In genomic region chr7:30303312-30304039, GRCh38 we compare ENCODE assay signal across 18 cellular contexts. TPM values are rescaled to one million over a fixed set of nuclear protein-coding genes. Genes with fewer than 3 reads are reported as not detected.
A peak's percentile ranks its signal among the peaks of the same experiment; 100 is the strongest.
DNase-seq lines count a peak whose midpoint lies in the region; ATAC-seq, FAIRE-seq and TF ChIP-seq lines count a peak whose summit lies in the region.
"Had no signal": no experiment of that assay in that cellular context is flagged by ENCODE, and none has a peak within 500 bp of the region (broad histone marks: within the 10 kb centered on the region; RNA-seq: fewer than 3 reads in every experiment).

No MANE protein-coding gene starts in this region.

- H3K9ac ChIP-seq in HUES48 (ENCODE audit: low read depth, low read length) = no peak overlapping the region

- no peak for TF ChIP-seq POLR2A in testis (IDR thresholded peaks at IDR 0.05)

- DNase-seq in GM18507 (ENCODE audit: extremely low spot score, insufficient read length, low read depth) = no peak
- no peak for DNase-seq in HEK293T (ENCODE audit: extremely low spot score)
- DNase-seq in SW480 (ENCODE audit: low spot score) = no peak
- no peak for DNase-seq in head of caudate nucleus
- no peak for DNase-seq in testis
- DNase-seq: activated CD4-positive, alpha-beta T cell treated with anti-CD3 and anti-CD28 coated beads, Interleukin-2, amount 10 ng/mL, durations not matched to agents 7 days and 5 days; activated T-cell treated with anti-CD3 and anti-CD28 coated beads, Interleukin-2, amount 50 U/mL, for 24 hours; DMS53; foreskin fibroblast; lower lobe of right lung; naive thymus-derived CD8-positive, alpha-beta T cell; NCI-H1930; Right ventricle myocardium superior; T-helper 9 cell had no signal

- POLR2A ChIA-PET in HEK293T (lab: Yijun Ruan, JAX) = no interaction called here

- intact Hi-C loops in head of caudate nucleus (cut with DNase I) (no loop called here), testis (cut with DNase I; ENCODE audit: low total_unique reads) (no loop called here)

- no peaks in the 10 kb centered on the region for H3K36me3 ChIP-seq in HUES48 (ENCODE audit: control insufficient read depth, insufficient read depth, low read length)
- no peaks in the 10 kb centered on the region for H3K36me3 ChIP-seq in testis (ENCODE audit: low read depth, missing control alignments)
- H3K36me3 ChIP-seq: lower lobe of right lung had no signal

- 96% methylated on average over 1 of the region's 1 CpG for WGBS in testis, 2 donors

- FAIRE-seq in GM18507 (lab: Jason Lieb, UNC) = peak; percentile 74
- FAIRE-seq: endometrium had no signal

- H3K27ac ChIP-seq in HUES48 (ENCODE audit: low read depth, low read length) (peak overlapping the region; percentile 4), testis (no peak overlapping the region)
- H3K27ac ChIP-seq: lower lobe of right lung had no signal

- H3K4me3 ChIP-seq in HUES48 (ENCODE audit: low read depth, low read length) (no peak overlapping the region), testis (no peak overlapping the region)
- H3K4me3 ChIP-seq: lower lobe of right lung had no signal

- ATAC-seq in GM19463 (IDR thresholded peaks at IDR 0.05; ENCODE audit: unreplicated experiment) (peak; percentile 60), HG02798 (IDR thresholded peaks at IDR 0.05; ENCODE audit: poor library complexity, unreplicated experiment) (peak; percentile 75)
- ATAC-seq: lower lobe of right lung; naive thymus-derived CD8-positive, alpha-beta T cell had no signal

- H3K27me3 ChIP-seq in HUES48 (ENCODE audit: control insufficient read depth, insufficient read depth, low read length) (no peaks in the 10 kb centered on the region), testis (no peaks in the 10 kb centered on the region)

- CTCF ChIA-PET in HEK293T (lab: Yijun Ruan, JAX) = interaction anchor here (0.6 to 1.1 kb wide), 2 partner anchors 39 to 46 kb away, joined by 3 to 7 read pairs; no protein-coding TSS in a partner anchor

- H3K4me1 ChIP-seq in HUES48 (ENCODE audit: control insufficient read depth, insufficient read depth, low read length) (peaks cover 40% of the 10 kb centered on the region), testis (peaks cover 3% of the 10 kb centered on the region)

- no peak for TF ChIP-seq CTCF in testis (IDR thresholded peaks at IDR 0.05)

- H3K9me3 ChIP-seq in HUES48 (ENCODE audit: control insufficient read depth, insufficient read depth, low read length) (no peaks in the 10 kb centered on the region), testis (no peaks in the 10 kb centered on the region)
- H3K9me3 ChIP-seq: lower lobe of right lung had no signal

TF ChIP-seq in HEK293T, 16 proteins besides CTCF, POLR2A, EP300 and RAD21:
- TF ChIP-seq SP1 (IDR thresholded peaks at IDR 0.05) = no peak
- TF ChIP-seq BHLHE40 (IDR thresholded peaks at IDR 0.05; ENCODE audit: borderline replicate concordance) = no peak
- no peak for TF ChIP-seq CTBP1 (IDR thresholded peaks at IDR 0.05; ENCODE audit: borderline replicate concordance)
- no peak for TF ChIP-seq ARNT (IDR thresholded peaks at IDR 0.05)
- no peak for TF ChIP-seq LEF1 (IDR thresholded peaks at IDR 0.05; ENCODE audit: borderline replicate concordance)
- TF ChIP-seq FOXK2 (IDR thresholded peaks at IDR 0.05) = no peak
- no peak for TF ChIP-seq ZNF384 (IDR thresholded peaks at IDR 0.05)
- TF ChIP-seq ELF4 (IDR thresholded peaks at IDR 0.05) = no peak
- no peak for TF ChIP-seq PKNOX1 (IDR thresholded peaks at IDR 0.05)
- TF ChIP-seq TARDBP (IDR thresholded peaks at IDR 0.05) = no peak
- no peak for TF ChIP-seq NFRKB (IDR thresholded peaks at IDR 0.05)
- no peak for TF ChIP-seq HDGF (IDR thresholded peaks at IDR 0.05; ENCODE audit: borderline replicate concordance)
- TF ChIP-seq SUZ12 (IDR thresholded peaks at IDR 0.05) = no peak
- TF ChIP-seq FOXA1 (IDR thresholded peaks at IDR 0.05) = no peak
- no peak for TF ChIP-seq FOXM1 (IDR thresholded peaks at IDR 0.05; ENCODE audit: borderline replicate concordance)
- TF ChIP-seq L3MBTL2 (conservative IDR thresholded peaks at IDR 0.05) = no peak

RNA-seq across cellular contexts. Expression of gene ZNRF2, which starts 19.1 kb away (rescaled TPM):
- 10 to 100 TPM; 53.0 to 65.0 TPM for total RNA-seq in testis
- polyA plus RNA-seq in testis (ENCODE audit: insufficient read depth, low read depth, low replicate concordance) = 38.4 TPM
